ENCODE assay signal across 14 cellular contexts in the genomic region with DNA sequence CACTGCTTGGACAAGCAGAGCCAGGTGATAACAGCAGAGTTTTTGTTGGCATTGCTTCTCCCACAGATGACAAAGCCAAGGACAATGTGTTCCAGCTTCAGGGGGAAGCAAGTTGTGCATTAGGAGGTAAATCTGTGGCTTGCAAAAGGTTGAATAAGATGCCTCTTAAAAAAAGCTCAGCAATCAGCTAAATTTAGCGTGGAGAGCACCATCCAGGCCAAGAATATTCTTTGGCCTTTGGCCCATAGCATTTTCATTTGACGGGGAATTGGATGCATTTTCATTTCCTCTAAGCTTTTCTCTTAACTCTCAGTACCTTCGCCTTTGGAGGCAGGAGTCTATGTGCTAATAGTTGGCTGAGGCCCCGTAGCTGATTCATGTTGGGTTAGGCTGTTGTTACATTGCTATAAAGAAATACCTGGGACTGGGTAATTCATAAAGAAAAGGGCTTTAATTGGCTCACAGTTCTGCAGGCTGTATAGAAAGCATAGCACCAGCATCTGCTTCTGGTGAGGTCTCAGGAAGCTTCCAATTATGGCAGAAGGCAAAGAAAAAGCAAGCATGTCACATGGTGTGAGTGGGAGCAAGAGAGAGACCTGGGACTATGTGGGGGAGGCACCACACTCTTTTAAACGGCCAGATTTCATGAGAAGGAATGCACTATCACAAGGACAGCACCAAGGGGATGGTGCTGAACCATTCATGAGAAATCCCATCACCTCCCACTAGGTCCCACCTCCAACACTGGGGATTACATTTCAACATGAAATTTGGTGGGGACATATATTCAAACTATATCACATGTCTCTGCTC.
DNase-seq lines count a peak whose midpoint lies in the region; ATAC-seq and TF ChIP-seq lines count a peak whose summit lies in the region.
"Had no signal": no experiment of that assay in that cellular context is flagged by ENCODE, and none has a peak within 500 bp of the region (broad histone marks: within the 10 kb centered on the region; RNA-seq: fewer than 3 reads in every experiment).

No MANE protein-coding gene starts in this region.

- intact Hi-C loops in body of pancreas (cut with DNase I): no loop called here
- intact Hi-C loops in heart left ventricle (cut with DNase I): loop anchor here in 5 of 10 donors (1.0 to 10.0 kb wide), 5 partner anchors 87 to 233 kb away; no protein-coding TSS in a partner anchor

- H3K36me3 ChIP-seq in MG63: no peaks in the 10 kb centered on the region
- H3K36me3 ChIP-seq in body of pancreas (replicated peaks in 1 of 2; ENCODE audit: insufficient read depth in 1 of 2, low read depth in 2 of 2): no peaks in the 10 kb centered on the region
- no peaks in the 10 kb centered on the region for H3K36me3 ChIP-seq in heart left ventricle
- H3K36me3 ChIP-seq: WERI-Rb-1 had no signal

- H3K27ac ChIP-seq in body of pancreas (no peak overlapping the region), heart left ventricle (peak overlapping the region in 10 of 12 donors; percentile 20 to 84 (median 51))
- H3K27ac ChIP-seq: WERI-Rb-1 had no signal

- peaks cover 6% of the 10 kb centered on the region for H3K4me1 ChIP-seq in body of pancreas
- H3K4me1 ChIP-seq in heart left ventricle: peaks cover 0 to 30% (median 12%) of the 10 kb centered on the region in 12 donors

- DNase-seq in MG63: peak; percentile 87
- DNase-seq in body of pancreas: peak; percentile 13 to 30 (median 20)
- peak in 4 of 5 donors; percentile 23 to 69 (median 31) for DNase-seq in heart left ventricle
- peak; percentile 64 for DNase-seq in stromal cell of bone marrow (ENCODE audit: low read depth)
- no peak for DNase-seq in SW 1271 (lab: John Stamatoyannopoulos, UW)
- DNase-seq in glomerular visceral epithelial cell (ENCODE audit: extremely low spot score): no peak
- DNase-seq in erythroblast (lab: John Stamatoyannopoulos, UW): no peak
- DNase-seq: activated CD8-positive, alpha-beta memory T cell treated with anti-CD3 and anti-CD28 coated beads, Interleukin-2, amount 50 U/mL, for 4 hours; effector CD8-positive, alpha-beta T cell; NCI-H1048; NCI-H510A treated with DMSO at 0.1 percent for 48 hours; SHP77; WERI-Rb-1 had no signal

- 33% methylated on average over 5 of the region's 5 CpGs for WGBS in body of pancreas, 2 donors
- WGBS in heart left ventricle, 4 donors: 12 to 24% (median 13%) methylated on average over 5 of the region's 5 CpGs

- TF ChIP-seq CTCF in body of pancreas (IDR thresholded peaks at IDR 0.05): no peak
- no peak for TF ChIP-seq CTCF in heart left ventricle (IDR thresholded peaks at IDR 0.05)

- ATAC-seq in body of pancreas (peak; percentile 53), heart left ventricle (peak; percentile 89 to 95 (median 92)), GM18870 (IDR thresholded peaks at IDR 0.05; ENCODE audit: unreplicated experiment) (no peak)

- H3K27me3 ChIP-seq in MG63 (no peaks in the 10 kb centered on the region; the same call in 1 of the 2 replicates), body of pancreas (no peaks in the 10 kb centered on the region), heart left ventricle (no peaks in the 10 kb centered on the region)

- no peak overlapping the region for H3K4me3 ChIP-seq in MG63
- H3K4me3 ChIP-seq in body of pancreas: no peak overlapping the region
- H3K4me3 ChIP-seq in heart left ventricle: no peak overlapping the region

- TF ChIP-seq POLR2A in body of pancreas (IDR thresholded peaks at IDR 0.05): no peak
- no peak for TF ChIP-seq POLR2A in heart left ventricle (IDR thresholded peaks at IDR 0.05)
- TF ChIP-seq POLR2A in erythroblast (IDR thresholded peaks at IDR 0.05; ENCODE audit: low read length): no peak

- H3K9me3 ChIP-seq in MG63 (peaks cover 6% of the 10 kb centered on the region), body of pancreas (no peaks in the 10 kb centered on the region), heart left ventricle (peaks cover 0 to 13% (median 5%) of the 10 kb centered on the region in 12 donors)

Comparison
In these comparisons a context has a peak if more than half of its experiments do, and no peak if none do; other contexts are left out.
1. DNase-seq: peak in MG63 (single experiment), body of pancreas (4 of 4), heart left ventricle (4 of 5) and stromal cell of bone marrow (single experiment); none in SW 1271 (0 of 2), glomerular visceral epithelial cell (single experiment) and erythroblast (0 of 2).
2. H3K27ac ChIP-seq: peak in heart left ventricle (10 of 12); none in body of pancreas (0 of 4).